Comparison of ENCODE assay signal across 1 cellular context in the genomic region with DNA sequence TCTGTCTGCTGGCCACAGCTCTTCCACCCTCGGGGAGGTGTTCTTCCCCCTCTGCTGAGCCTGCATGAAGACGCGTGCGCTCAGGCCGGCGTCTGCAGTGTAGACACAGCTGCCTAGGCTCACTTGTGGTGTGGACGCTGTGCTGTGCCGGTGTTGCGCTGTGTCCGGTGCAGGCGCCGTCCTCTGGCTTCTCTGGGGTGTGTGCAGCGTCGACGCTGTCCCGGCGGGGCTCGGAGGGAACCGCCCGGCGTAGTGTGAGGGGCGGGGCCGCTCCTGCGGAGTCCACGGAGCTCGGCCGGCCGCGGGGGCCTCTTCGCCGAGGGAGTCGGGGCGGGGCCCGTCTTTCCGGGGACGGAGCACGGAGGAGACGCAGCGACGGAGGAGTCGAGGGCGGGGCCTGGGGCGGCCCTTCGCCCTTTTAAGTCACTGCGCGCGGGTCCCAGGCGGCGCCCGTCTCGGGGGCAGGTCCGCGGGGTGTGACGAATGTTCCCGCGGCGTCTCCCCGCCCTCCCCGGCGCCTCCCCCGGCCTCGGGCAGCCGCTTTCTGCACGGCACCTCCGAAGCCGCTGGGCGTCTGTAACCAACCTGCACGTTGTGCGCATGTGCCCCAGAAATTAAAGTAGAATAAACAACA.
A peak's percentile ranks its signal among the peaks of the same experiment; 100 is the strongest.
TF ChIP-seq lines count a peak whose summit lies in the region.

No MANE protein-coding gene starts in this region.

TF ChIP-seq in HEK293, 187 proteins besides CTCF, POLR2A, EP300 and RAD21 (continued from another document and continues in another):
- TF ChIP-seq GLIS1 (tag by site-specific recombination; IDR thresholded peaks at IDR 0.05) (peak; percentile 86), KLF9 (tag by site-specific recombination; IDR thresholded peaks at IDR 0.05; ENCODE audit: low read depth) (peak; percentile 92), KLF7 (tag by site-specific recombination; IDR thresholded peaks at IDR 0.05; ENCODE audit: borderline replicate concordance) (peak; percentile 36), ZNF792 (tag by site-specific recombination; IDR thresholded peaks at IDR 0.05) (no peak), ZNF37A (tag by site-specific recombination; IDR thresholded peaks at IDR 0.05) (no peak), BCL11B (tag by site-specific recombination; IDR thresholded peaks at IDR 0.05; ENCODE audit: low read depth) (no peak), EGR2 (tag by site-specific recombination; IDR thresholded peaks at IDR 0.05; ENCODE audit: low read depth) (peak; percentile 46), ZNF521 (tag by site-specific recombination; IDR thresholded peaks at IDR 0.05) (no peak), ZNF670 (tag by site-specific recombination; IDR thresholded peaks at IDR 0.05; ENCODE audit: low read depth) (no peak), ZNF747 (tag by site-specific recombination; IDR thresholded peaks at IDR 0.05) (no peak), SP3 (tag by site-specific recombination; IDR thresholded peaks at IDR 0.05) (peak; percentile 84), ZFP3 (tag by site-specific recombination; IDR thresholded peaks at IDR 0.05; ENCODE audit: low read depth) (no peak), ZNF610 (tag by site-specific recombination; IDR thresholded peaks at IDR 0.05; ENCODE audit: borderline replicate concordance) (0 out of 2 replicates have a peak, but pooled peaks have one; percentile 10), ZNF560 (tag by site-specific recombination; IDR thresholded peaks at IDR 0.05; ENCODE audit: borderline replicate concordance) (no peak), ZNF658 (tag by site-specific recombination; IDR thresholded peaks at IDR 0.05) (no peak), PRDM1 (tag by site-specific recombination; IDR thresholded peaks at IDR 0.05) (no peak), ZNF623 (tag by site-specific recombination; IDR thresholded peaks at IDR 0.05) (no peak), ZNF777 (tag by site-specific recombination; IDR thresholded peaks at IDR 0.05; ENCODE audit: borderline replicate concordance) (peak; percentile 93; the same call in 1 of the 2 replicates), GLIS2 (tag by site-specific recombination; IDR thresholded peaks at IDR 0.05) (peak; percentile 95), ZNF157 (tag by site-specific recombination; IDR thresholded peaks at IDR 0.05) (no peak), ZNF433 (tag by site-specific recombination; IDR thresholded peaks at IDR 0.05; ENCODE audit: low read depth) (no peak), WT1 (tag by site-specific recombination; IDR thresholded peaks at IDR 0.05) (no peak), ZNF549 (tag by site-specific recombination; IDR thresholded peaks at IDR 0.05) (no peak), ZNF311 (tag by site-specific recombination; IDR thresholded peaks at IDR 0.05; ENCODE audit: borderline replicate concordance) (no peak), ZNF138 (tag by site-specific recombination; IDR thresholded peaks at IDR 0.05; ENCODE audit: borderline replicate concordance) (no peak), ZNF335 (tag by site-specific recombination; conservative IDR thresholded peaks at IDR 0.05) (peak; percentile 94)
- TF ChIP-seq, protein P1, sequence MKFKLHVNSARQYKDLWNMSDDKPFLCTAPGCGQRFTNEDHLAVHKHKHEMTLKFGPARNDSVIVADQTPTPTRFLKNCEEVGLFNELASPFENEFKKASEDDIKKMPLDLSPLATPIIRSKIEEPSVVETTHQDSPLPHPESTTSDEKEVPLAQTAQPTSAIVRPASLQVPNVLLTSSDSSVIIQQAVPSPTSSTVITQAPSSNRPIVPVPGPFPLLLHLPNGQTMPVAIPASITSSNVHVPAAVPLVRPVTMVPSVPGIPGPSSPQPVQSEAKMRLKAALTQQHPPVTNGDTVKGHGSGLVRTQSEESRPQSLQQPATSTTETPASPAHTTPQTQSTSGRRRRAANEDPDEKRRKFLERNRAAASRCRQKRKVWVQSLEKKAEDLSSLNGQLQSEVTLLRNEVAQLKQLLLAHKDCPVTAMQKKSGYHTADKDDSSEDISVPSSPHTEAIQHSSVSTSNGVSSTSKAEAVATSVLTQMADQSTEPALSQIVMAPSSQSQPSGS (tag by site-specific recombination; IDR thresholded peaks at IDR 0.05; ENCODE audit: low read depth) = no peak
- TF ChIP-seq, protein P2, sequence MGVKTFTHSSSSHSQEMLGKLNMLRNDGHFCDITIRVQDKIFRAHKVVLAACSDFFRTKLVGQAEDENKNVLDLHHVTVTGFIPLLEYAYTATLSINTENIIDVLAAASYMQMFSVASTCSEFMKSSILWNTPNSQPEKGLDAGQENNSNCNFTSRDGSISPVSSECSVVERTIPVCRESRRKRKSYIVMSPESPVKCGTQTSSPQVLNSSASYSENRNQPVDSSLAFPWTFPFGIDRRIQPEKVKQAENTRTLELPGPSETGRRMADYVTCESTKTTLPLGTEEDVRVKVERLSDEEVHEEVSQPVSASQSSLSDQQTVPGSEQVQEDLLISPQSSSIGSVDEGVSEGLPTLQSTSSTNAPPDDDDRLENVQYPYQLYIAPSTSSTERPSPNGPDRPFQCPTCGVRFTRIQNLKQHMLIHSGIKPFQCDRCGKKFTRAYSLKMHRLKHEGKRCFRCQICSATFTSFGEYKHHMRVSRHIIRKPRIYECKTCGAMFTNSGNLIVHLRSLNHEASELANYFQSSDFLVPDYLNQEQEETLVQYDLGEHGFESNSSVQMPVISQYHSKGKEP (tag by site-specific recombination; IDR thresholded peaks at IDR 0.05) = no peak
- TF ChIP-seq, protein P3, sequence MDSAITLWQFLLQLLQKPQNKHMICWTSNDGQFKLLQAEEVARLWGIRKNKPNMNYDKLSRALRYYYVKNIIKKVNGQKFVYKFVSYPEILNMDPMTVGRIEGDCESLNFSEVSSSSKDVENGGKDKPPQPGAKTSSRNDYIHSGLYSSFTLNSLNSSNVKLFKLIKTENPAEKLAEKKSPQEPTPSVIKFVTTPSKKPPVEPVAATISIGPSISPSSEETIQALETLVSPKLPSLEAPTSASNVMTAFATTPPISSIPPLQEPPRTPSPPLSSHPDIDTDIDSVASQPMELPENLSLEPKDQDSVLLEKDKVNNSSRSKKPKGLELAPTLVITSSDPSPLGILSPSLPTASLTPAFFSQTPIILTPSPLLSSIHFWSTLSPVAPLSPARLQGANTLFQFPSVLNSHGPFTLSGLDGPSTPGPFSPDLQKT (IDR thresholded peaks at IDR 0.05; ENCODE audit: borderline replicate concordance, low read depth, low read length) = no peak
- TF ChIP-seq, protein P4, sequence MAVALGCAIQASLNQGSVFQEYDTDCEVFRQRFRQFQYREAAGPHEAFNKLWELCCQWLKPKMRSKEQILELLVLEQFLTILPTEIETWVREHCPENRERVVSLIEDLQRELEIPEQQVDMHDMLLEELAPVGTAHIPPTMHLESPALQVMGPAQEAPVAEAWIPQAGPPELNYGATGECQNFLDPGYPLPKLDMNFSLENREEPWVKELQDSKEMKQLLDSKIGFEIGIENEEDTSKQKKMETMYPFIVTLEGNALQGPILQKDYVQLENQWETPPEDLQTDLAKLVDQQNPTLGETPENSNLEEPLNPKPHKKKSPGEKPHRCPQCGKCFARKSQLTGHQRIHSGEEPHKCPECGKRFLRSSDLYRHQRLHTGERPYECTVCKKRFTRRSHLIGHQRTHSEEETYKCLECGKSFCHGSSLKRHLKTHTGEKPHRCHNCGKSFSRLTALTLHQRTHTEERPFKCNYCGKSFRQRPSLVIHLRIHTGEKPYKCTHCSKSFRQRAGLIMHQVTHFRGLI (tag by site-specific recombination; IDR thresholded peaks at IDR 0.05) = peak; percentile 46; the same call in 1 of the 2 replicates
- TF ChIP-seq, protein P5, sequence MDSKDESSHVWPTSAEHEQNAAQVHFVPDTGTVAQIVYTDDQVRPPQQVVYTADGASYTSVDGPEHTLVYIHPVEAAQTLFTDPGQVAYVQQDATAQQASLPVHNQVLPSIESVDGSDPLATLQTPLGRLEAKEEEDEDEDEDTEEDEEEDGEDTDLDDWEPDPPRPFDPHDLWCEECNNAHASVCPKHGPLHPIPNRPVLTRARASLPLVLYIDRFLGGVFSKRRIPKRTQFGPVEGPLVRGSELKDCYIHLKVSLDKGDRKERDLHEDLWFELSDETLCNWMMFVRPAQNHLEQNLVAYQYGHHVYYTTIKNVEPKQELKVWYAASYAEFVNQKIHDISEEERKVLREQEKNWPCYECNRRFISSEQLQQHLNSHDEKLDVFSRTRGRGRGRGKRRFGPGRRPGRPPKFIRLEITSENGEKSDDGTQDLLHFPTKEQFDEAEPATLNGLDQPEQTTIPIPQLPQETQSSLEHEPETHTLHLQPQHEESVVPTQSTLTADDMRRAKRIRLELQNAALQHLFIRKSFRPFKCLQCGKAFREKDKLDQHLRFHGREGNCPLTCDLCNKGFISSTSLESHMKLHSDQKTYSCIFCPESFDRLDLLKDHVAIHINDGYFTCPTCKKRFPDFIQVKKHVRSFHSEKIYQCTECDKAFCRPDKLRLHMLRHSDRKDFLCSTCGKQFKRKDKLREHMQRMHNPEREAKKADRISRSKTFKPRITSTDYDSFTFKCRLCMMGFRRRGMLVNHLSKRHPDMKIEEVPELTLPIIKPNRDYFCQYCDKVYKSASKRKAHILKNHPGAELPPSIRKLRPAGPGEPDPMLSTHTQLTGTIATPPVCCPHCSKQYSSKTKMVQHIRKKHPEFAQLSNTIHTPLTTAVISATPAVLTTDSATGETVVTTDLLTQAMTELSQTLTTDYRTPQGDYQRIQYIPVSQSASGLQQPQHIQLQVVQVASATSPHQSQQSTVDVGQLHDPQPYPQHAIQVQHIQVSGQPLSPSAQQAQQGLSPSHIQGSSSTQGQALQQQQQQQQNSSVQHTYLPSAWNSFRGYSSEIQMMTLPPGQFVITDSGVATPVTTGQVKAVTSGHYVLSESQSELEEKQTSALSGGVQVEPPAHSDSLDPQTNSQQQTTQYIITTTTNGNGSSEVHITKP (tag by site-specific recombination; IDR thresholded peaks at IDR 0.05) = no peak
- TF ChIP-seq, protein P6, sequence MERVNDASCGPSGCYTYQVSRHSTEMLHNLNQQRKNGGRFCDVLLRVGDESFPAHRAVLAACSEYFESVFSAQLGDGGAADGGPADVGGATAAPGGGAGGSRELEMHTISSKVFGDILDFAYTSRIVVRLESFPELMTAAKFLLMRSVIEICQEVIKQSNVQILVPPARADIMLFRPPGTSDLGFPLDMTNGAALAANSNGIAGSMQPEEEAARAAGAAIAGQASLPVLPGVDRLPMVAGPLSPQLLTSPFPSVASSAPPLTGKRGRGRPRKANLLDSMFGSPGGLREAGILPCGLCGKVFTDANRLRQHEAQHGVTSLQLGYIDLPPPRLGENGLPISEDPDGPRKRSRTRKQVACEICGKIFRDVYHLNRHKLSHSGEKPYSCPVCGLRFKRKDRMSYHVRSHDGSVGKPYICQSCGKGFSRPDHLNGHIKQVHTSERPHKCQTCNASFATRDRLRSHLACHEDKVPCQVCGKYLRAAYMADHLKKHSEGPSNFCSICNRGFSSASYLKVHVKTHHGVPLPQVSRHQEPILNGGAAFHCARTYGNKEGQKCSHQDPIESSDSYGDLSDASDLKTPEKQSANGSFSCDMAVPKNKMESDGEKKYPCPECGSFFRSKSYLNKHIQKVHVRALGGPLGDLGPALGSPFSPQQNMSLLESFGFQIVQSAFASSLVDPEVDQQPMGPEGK (tag by site-specific recombination; IDR thresholded peaks at IDR 0.05) = peak; percentile 79
- TF ChIP-seq, protein P7, sequence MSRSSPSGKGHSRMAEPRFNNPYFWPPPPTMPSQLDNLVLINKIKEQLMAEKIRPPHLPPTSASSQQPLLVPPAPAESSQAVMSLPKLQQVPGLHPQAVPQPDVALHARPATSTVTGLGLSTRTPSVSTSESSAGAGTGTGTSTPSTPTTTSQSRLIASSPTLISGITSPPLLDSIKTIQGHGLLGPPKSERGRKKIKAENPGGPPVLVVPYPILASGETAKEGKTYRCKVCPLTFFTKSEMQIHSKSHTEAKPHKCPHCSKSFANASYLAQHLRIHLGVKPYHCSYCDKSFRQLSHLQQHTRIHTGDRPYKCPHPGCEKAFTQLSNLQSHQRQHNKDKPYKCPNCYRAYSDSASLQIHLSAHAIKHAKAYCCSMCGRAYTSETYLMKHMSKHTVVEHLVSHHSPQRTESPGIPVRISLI (tag by site-specific recombination; IDR thresholded peaks at IDR 0.05) = no peak
- TF ChIP-seq, protein P8, sequence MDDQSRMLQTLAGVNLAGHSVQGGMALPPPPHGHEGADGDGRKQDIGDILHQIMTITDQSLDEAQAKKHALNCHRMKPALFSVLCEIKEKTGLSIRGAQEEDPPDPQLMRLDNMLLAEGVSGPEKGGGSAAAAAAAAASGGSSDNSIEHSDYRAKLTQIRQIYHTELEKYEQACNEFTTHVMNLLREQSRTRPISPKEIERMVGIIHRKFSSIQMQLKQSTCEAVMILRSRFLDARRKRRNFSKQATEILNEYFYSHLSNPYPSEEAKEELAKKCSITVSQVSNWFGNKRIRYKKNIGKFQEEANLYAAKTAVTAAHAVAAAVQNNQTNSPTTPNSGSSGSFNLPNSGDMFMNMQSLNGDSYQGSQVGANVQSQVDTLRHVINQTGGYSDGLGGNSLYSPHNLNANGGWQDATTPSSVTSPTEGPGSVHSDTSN (CRISPR knock-in tag; IDR thresholded peaks at IDR 0.05) = no peak; the same call in 1 of the 2 replicates
- TF ChIP-seq, protein P9, sequence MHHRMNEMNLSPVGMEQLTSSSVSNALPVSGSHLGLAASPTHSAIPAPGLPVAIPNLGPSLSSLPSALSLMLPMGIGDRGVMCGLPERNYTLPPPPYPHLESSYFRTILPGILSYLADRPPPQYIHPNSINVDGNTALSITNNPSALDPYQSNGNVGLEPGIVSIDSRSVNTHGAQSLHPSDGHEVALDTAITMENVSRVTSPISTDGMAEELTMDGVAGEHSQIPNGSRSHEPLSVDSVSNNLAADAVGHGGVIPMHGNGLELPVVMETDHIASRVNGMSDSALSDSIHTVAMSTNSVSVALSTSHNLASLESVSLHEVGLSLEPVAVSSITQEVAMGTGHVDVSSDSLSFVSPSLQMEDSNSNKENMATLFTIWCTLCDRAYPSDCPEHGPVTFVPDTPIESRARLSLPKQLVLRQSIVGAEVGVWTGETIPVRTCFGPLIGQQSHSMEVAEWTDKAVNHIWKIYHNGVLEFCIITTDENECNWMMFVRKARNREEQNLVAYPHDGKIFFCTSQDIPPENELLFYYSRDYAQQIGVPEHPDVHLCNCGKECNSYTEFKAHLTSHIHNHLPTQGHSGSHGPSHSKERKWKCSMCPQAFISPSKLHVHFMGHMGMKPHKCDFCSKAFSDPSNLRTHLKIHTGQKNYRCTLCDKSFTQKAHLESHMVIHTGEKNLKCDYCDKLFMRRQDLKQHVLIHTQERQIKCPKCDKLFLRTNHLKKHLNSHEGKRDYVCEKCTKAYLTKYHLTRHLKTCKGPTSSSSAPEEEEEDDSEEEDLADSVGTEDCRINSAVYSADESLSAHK (tag by site-specific recombination; IDR thresholded peaks at IDR 0.05) = no peak
- TF ChIP-seq, protein P10, sequence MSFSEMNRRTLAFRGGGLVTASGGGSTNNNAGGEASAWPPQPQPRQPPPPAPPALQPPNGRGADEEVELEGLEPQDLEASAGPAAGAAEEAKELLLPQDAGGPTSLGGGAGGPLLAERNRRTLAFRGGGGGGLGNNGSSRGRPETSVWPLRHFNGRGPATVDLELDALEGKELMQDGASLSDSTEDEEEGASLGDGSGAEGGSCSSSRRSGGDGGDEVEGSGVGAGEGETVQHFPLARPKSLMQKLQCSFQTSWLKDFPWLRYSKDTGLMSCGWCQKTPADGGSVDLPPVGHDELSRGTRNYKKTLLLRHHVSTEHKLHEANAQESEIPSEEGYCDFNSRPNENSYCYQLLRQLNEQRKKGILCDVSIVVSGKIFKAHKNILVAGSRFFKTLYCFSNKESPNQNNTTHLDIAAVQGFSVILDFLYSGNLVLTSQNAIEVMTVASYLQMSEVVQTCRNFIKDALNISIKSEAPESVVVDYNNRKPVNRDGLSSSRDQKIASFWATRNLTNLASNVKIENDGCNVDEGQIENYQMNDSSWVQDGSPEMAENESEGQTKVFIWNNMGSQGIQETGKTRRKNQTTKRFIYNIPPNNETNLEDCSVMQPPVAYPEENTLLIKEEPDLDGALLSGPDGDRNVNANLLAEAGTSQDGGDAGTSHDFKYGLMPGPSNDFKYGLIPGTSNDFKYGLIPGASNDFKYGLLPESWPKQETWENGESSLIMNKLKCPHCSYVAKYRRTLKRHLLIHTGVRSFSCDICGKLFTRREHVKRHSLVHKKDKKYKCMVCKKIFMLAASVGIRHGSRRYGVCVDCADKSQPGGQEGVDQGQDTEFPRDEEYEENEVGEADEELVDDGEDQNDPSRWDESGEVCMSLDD (tag by site-specific recombination; IDR thresholded peaks at IDR 0.05) = peak; percentile 46; the same call in 1 of the 2 replicates
